16 cellular contexts compared by ENCODE assay signal in genomic region chr4:98519268-98519993, GRCh38.
DNase-seq lines count a peak whose midpoint lies in the region; ATAC-seq and TF ChIP-seq lines count a peak whose summit lies in the region.
"Had no signal": no experiment of that assay in that cellular context is flagged by ENCODE, and none has a peak within 500 bp of the region (broad histone marks: within the 10 kb centered on the region; RNA-seq: fewer than 3 reads in every experiment).

No MANE protein-coding gene starts in this region.

- no peak overlapping the region for H3K4me3 Mint-ChIP-seq in activated CD4-positive, alpha-beta T cell treated with anti-CD3 and anti-CD28 coated beads for 36 hours
- H3K4me3 Mint-ChIP-seq in osteocyte (ENCODE audit: unreplicated experiment): no peak overlapping the region
- no peak overlapping the region for H3K4me3 Mint-ChIP-seq in MCF 10A (ENCODE audit: unreplicated experiment)

- H3K9me3 Mint-ChIP-seq in activated CD4-positive, alpha-beta T cell treated with anti-CD3 and anti-CD28 coated beads for 36 hours (ENCODE audit: low read depth): peaks cover 2% of the 10 kb centered on the region
- H3K9me3 Mint-ChIP-seq in osteocyte (ENCODE audit: unreplicated experiment) (no peaks in the 10 kb centered on the region), MCF 10A (ENCODE audit: unreplicated experiment) (no peaks in the 10 kb centered on the region)

- no peaks in the 10 kb centered on the region for H4K20me1 ChIP-seq in OCI-LY3 (ENCODE audit: insufficient read depth, low read length)

- H3K36me3 ChIP-seq in OCI-LY3 (replicated peaks; ENCODE audit: low read depth, low read length): peaks cover 8% of the 10 kb centered on the region
- no peaks in the 10 kb centered on the region for H3K36me3 ChIP-seq in WERI-Rb-1
- H3K36me3 ChIP-seq: breast epithelium, thyroid gland had no signal

- peaks cover 8% of the 10 kb centered on the region for H3K36me3 Mint-ChIP-seq in activated CD4-positive, alpha-beta T cell treated with anti-CD3 and anti-CD28 coated beads for 36 hours (ENCODE audit: low read depth)
- H3K36me3 Mint-ChIP-seq in osteocyte (ENCODE audit: unreplicated experiment) (no peaks in the 10 kb centered on the region), MCF 10A (ENCODE audit: insufficient read depth, unreplicated experiment) (no peaks in the 10 kb centered on the region)

- peak overlapping the region; percentile 76 for H3K4me2 ChIP-seq in OCI-LY3 (ENCODE audit: low read length)

- no peak for DNase-seq in activated CD4-positive, alpha-beta T cell treated with anti-CD3 and anti-CD28 coated beads for 36 hours
- no peak for DNase-seq in activated CD4-positive, alpha-beta T cell treated with anti-CD3 and anti-CD28 coated beads for 1 hour
- DNase-seq in dorsolateral prefrontal cortex (no peak), osteocyte (ENCODE audit: extremely low spot score, unreplicated experiment) (no peak), WERI-Rb-1 (no peak), MCF 10A (ENCODE audit: unreplicated experiment) (no peak)
- DNase-seq: activated T-cell treated with anti-CD3 and anti-CD28 coated beads, Interleukin-2, amount 50 U/mL, for 1 hour; Calu3; hypothalamus; NCI-H2029 treated with DMSO at 0.1 percent for 48 hours; SHP77 treated with DMSO at 0.1 percent for 48 hours; stimulated activated CD4-positive, alpha-beta T cell treated with anti-CD3 and anti-CD28 coated beads, Interleukin-12 subunit alpha, Interleukin-12 subunit beta, amount 100 ng/mL, for 4 hours; thyroid gland had no signal

- BruUV-seq in MCF 10A (replicated peaks; lab: Mats Ljungman, UMichigan): no TSS peak

- no peak for TF ChIP-seq CTCF in OCI-LY3 (IDR thresholded peaks at IDR 0.05; ENCODE audit: low read depth, low read length)
- TF ChIP-seq CTCF in dorsolateral prefrontal cortex (IDR thresholded peaks at IDR 0.05 in 54 of 56, conservative IDR thresholded peaks at IDR 0.05 in 2 of 56; ENCODE audit: low read depth in 1 of 56, partially characterized antibody in 56 of 56): no peak
- no peak for TF ChIP-seq CTCF in osteocyte (IDR thresholded peaks at IDR 0.05)
- no peak for TF ChIP-seq CTCF in WERI-Rb-1 (IDR thresholded peaks at IDR 0.05; ENCODE audit: low read depth, low read length)
- TF ChIP-seq CTCF in MCF 10A (IDR thresholded peaks at IDR 0.05; ENCODE audit: unreplicated experiment): no peak

- H3K27me3 ChIP-seq in OCI-LY3 (ENCODE audit: low read depth, low read length) (no peaks in the 10 kb centered on the region), dorsolateral prefrontal cortex (no peaks in the 10 kb centered on the region), WERI-Rb-1 (ENCODE audit: insufficient read depth, low read depth, severe bottlenecking) (no peaks in the 10 kb centered on the region)
- H3K27me3 ChIP-seq: breast epithelium, thyroid gland had no signal

- H2AFZ ChIP-seq in OCI-LY3 (ENCODE audit: low read depth, low read length): no peak overlapping the region

- no peaks in the 10 kb centered on the region for H3K27me3 Mint-ChIP-seq in activated CD4-positive, alpha-beta T cell treated with anti-CD3 and anti-CD28 coated beads for 36 hours
- H3K27me3 Mint-ChIP-seq in osteocyte (ENCODE audit: unreplicated experiment): no peaks in the 10 kb centered on the region
- no peaks in the 10 kb centered on the region for H3K27me3 Mint-ChIP-seq in MCF 10A (ENCODE audit: insufficient read depth, unreplicated experiment)

- H3K9ac ChIP-seq in OCI-LY3 (ENCODE audit: low read length): peak overlapping the region; percentile 30

- CTCF ChIA-PET in activated CD4-positive, alpha-beta T cell treated with anti-CD3 and anti-CD28 coated beads for 36 hours (lab: Charles Lee): no interaction called here
- CTCF ChIA-PET in MCF 10A (lab: Yijun Ruan, JAX): no interaction called here

- H3K79me2 ChIP-seq in OCI-LY3 (ENCODE audit: low read length): peaks cover 62% of the 10 kb centered on the region

- peak overlapping the region; percentile 51 for H3K27ac Mint-ChIP-seq in activated CD4-positive, alpha-beta T cell treated with anti-CD3 and anti-CD28 coated beads for 36 hours
- H3K27ac Mint-ChIP-seq in osteocyte (ENCODE audit: unreplicated experiment) (peak overlapping the region; percentile 46), MCF 10A (ENCODE audit: low read depth, unreplicated experiment) (no peak overlapping the region)

- ATAC-seq in activated CD4-positive, alpha-beta T cell treated with anti-CD3 and anti-CD28 coated beads for 36 hours: no peak
- no peak for ATAC-seq in GM21737 (IDR thresholded peaks at IDR 0.05; ENCODE audit: unreplicated experiment)

- peak overlapping the region; percentile 51 for H3K4me3 ChIP-seq in OCI-LY3 (ENCODE audit: low read length)
- H3K4me3 ChIP-seq in dorsolateral prefrontal cortex: no peak overlapping the region
- no peak overlapping the region for H3K4me3 ChIP-seq in WERI-Rb-1 (ENCODE audit: low read depth, low read length)
- H3K4me3 ChIP-seq: breast epithelium, thyroid gland had no signal

- H3K4me1 ChIP-seq in OCI-LY3 (ENCODE audit: low read length): peaks cover 78% of the 10 kb centered on the region
- H3K4me1 ChIP-seq: breast epithelium had no signal

- peaks cover 78% of the 10 kb centered on the region for H3K4me1 Mint-ChIP-seq in activated CD4-positive, alpha-beta T cell treated with anti-CD3 and anti-CD28 coated beads for 36 hours
- H3K4me1 Mint-ChIP-seq in osteocyte (ENCODE audit: unreplicated experiment) (peaks cover 87% of the 10 kb centered on the region), MCF 10A (ENCODE audit: insufficient read depth, unreplicated experiment) (peaks cover 53% of the 10 kb centered on the region)

- intact Hi-C loops in activated CD4-positive, alpha-beta T cell treated with anti-CD3 and anti-CD28 coated beads for 36 hours (cut with DNase I, micrococcal nuclease): no loop called here
- intact Hi-C loops in dorsolateral prefrontal cortex (cut with DNase I): no loop called here
- intact Hi-C loops in MCF 10A (cut with micrococcal nuclease): no loop called here

- peaks cover 9% of the 10 kb centered on the region for H3K9me3 ChIP-seq in OCI-LY3 (ENCODE audit: insufficient read depth, low read length)
- no peaks in the 10 kb centered on the region for H3K9me3 ChIP-seq in WERI-Rb-1 (ENCODE audit: severe bottlenecking)
- H3K9me3 ChIP-seq: breast epithelium, thyroid gland had no signal

- peak overlapping the region; percentile 88 for H3K27ac ChIP-seq in OCI-LY3 (ENCODE audit: low read length)
- H3K27ac ChIP-seq in dorsolateral prefrontal cortex: peak overlapping the region in 40 of 59 donors; percentile 1 to 74 (median 36)
- no peak overlapping the region for H3K27ac ChIP-seq in WERI-Rb-1
- H3K27ac ChIP-seq: thyroid gland had no signal

- POLR2A ChIA-PET in activated CD4-positive, alpha-beta T cell treated with anti-CD3 and anti-CD28 coated beads for 36 hours (lab: Charles Lee): no interaction called here
- POLR2A ChIA-PET in MCF 10A (lab: Yijun Ruan, JAX): no interaction called here
